In the genomic region with DNA sequence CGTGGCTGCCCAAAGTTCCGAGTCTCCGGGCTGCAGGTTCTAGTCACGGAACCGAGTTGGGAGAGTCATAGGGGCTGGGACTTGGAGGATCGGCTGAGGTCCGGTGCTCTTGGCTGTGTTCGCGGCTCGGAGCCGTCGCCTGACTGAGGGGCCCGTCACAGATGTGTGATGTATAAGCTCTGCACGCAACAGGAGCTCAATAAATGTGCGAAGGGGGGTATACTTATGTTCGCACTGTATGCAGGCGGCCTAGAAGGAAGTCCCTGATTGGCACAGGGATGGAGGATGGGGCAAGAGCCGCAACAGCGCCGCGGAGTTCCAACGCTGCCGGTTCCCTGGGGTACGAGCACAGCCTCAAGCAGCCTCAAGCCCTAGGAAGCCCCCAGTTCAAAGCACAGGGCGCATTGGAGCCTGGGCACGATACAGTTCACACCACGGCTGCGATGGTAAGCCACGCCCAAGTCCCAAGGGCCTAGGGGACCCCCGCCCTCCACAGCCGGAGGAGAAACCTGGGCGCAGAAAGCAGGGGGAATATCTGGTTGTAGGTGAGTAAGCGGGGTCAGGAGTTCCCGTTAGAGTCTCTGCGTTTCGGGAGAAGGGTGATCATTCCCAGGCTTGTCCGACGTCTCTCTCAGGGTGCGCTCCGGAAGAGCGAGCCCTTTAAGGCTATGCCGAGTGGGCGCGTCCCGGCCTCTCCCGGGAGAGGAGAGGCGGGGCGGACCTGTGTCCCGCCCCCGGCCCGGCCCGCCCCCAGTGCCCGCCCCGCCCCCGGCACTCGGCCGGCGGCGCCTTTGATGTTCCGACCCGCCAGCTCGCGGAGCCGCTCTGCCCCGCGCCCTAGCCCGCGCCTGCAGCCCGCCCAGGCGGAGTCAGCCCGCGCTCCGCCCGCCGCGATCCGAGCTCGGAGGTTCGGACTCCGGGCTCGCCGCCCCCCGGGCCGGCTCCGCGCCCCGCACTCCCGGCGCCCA, we compare ENCODE assay signal across 1 cellular context.
TF ChIP-seq lines count a peak whose summit lies in the region.

A gene (plus strand): TSS at position 774 of the 968 bp plus-strand sequence. CDS start 226 bp downstream, outside the sequence.

TF ChIP-seq in GM23338, 12 proteins besides CTCF, POLR2A, EP300 and RAD21:
- TF ChIP-seq, protein P1, sequence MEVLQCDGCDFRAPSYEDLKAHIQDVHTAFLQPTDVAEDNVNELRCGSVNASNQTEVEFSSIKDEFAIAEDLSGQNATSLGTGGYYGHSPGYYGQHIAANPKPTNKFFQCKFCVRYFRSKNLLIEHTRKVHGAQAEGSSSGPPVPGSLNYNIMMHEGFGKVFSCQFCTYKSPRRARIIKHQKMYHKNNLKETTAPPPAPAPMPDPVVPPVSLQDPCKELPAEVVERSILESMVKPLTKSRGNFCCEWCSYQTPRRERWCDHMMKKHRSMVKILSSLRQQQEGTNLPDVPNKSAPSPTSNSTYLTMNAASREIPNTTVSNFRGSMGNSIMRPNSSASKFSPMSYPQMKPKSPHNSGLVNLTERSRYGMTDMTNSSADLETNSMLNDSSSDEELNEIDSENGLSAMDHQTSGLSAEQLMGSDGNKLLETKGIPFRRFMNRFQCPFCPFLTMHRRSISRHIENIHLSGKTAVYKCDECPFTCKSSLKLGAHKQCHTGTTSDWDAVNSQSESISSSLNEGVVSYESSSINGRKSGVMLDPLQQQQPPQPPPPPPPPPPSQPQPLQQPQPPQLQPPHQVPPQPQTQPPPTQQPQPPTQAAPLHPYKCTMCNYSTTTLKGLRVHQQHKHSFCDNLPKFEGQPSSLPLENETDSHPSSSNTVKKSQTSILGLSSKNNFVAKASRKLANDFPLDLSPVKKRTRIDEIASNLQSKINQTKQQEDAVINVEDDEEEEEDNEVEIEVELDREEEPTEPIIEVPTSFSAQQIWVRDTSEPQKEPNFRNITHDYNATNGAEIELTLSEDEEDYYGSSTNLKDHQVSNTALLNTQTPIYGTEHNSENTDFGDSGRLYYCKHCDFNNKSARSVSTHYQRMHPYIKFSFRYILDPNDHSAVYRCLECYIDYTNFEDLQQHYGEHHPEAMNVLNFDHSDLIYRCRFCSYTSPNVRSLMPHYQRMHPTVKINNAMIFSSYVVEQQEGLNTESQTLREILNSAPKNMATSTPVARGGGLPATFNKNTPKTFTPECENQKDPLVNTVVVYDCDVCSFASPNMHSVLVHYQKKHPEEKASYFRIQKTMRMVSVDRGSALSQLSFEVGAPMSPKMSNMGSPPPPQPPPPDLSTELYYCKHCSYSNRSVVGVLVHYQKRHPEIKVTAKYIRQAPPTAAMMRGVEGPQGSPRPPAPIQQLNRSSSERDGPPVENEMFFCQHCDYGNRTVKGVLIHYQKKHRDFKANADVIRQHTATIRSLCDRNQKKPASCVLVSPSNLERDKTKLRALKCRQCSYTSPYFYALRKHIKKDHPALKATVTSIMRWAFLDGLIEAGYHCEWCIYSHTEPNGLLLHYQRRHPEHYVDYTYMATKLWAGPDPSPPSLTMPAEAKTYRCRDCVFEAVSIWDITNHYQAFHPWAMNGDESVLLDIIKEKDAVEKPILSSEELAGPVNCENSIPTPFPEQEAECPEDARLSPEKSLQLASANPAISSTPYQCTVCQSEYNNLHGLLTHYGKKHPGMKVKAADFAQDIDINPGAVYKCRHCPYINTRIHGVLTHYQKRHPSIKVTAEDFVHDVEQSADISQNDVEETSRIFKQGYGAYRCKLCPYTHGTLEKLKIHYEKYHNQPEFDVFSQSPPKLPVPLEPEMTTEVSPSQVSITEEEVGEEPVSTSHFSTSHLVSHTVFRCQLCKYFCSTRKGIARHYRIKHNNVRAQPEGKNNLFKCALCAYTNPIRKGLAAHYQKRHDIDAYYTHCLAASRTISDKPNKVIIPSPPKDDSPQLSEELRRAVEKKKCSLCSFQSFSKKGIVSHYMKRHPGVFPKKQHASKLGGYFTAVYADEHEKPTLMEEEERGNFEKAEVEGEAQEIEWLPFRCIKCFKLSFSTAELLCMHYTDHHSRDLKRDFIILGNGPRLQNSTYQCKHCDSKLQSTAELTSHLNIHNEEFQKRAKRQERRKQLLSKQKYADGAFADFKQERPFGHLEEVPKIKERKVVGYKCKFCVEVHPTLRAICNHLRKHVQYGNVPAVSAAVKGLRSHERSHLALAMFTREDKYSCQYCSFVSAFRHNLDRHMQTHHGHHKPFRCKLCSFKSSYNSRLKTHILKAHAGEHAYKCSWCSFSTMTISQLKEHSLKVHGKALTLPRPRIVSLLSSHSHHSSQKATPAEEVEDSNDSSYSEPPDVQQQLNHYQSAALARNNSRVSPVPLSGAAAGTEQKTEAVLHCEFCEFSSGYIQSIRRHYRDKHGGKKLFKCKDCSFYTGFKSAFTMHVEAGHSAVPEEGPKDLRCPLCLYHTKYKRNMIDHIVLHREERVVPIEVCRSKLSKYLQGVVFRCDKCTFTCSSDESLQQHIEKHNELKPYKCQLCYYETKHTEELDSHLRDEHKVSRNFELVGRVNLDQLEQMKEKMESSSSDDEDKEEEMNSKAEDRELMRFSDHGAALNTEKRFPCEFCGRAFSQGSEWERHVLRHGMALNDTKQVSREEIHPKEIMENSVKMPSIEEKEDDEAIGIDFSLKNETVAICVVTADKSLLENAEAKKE (CRISPR knock-in tag; IDR thresholded peaks at IDR 0.05): no peak
- peak; percentile 77 for TF ChIP-seq POLR2AphosphoS5 (IDR thresholded peaks at IDR 0.05; ENCODE audit: low read depth)
